In genomic region chr22:45868586-45869443, GRCh38 we compare ENCODE assay signal across 24 cellular contexts.
DNase-seq lines count a peak whose midpoint lies in the region; ATAC-seq, FAIRE-seq and TF ChIP-seq lines count a peak whose summit lies in the region.
"Had no signal": no experiment of that assay in that cellular context is flagged by ENCODE, and none has a peak within 500 bp of the region (broad histone marks: within the 10 kb centered on the region; RNA-seq: fewer than 3 reads in every experiment).

No MANE protein-coding gene starts in this region.

- H3K36me3 ChIP-seq in DND-41 (ENCODE audit: insufficient read depth, low read length) (no peaks in the 10 kb centered on the region), H1 (ENCODE audit: control insufficient read depth in 2 of 4, insufficient read depth in 4 of 4, low read length in 3 of 4) (no peaks in the 10 kb centered on the region), MG63 (no peaks in the 10 kb centered on the region; the same call in 1 of the 2 replicates)
- H3K36me3 ChIP-seq: left lung, neutrophil, thyroid gland had no signal

- H3K4ac ChIP-seq in H1 (replicated peaks; ENCODE audit: insufficient read length, low read depth, low read length): no peak overlapping the region

- H3K9me3 Mint-ChIP-seq in HFFc6 (peaks cover 15% of the 10 kb centered on the region), natural killer cell (peaks cover 0 to 5% of the 10 kb centered on the region in 2 donors)

- no peak for TF ChIP-seq EP300 in H1 (IDR thresholded peaks at IDR 0.05; ENCODE audit: borderline replicate concordance in 1 of 2, low read depth in 2 of 2, low read length in 2 of 2)

- H4K5ac ChIP-seq in H1 (ENCODE audit: insufficient read length, low read depth, low read length): no peak overlapping the region

- peaks cover 4% of the 10 kb centered on the region; the same call in 1 of the 2 replicates for H4K20me1 ChIP-seq in DND-41 (ENCODE audit: insufficient read depth, low read length)
- H4K20me1 ChIP-seq in H1 (replicated peaks in 1 of 2; ENCODE audit: control insufficient read depth in 1 of 2, insufficient read depth in 2 of 2, low read length in 2 of 2): peaks cover 10 to 15% of the 10 kb centered on the region in 2 experiments

- no peaks in the 10 kb centered on the region for H3K27me3 ChIP-seq in DND-41 (ENCODE audit: insufficient read depth, low read length, poor library complexity)
- peaks cover 25 to 62% (median 54%) of the 10 kb centered on the region in 4 experiments for H3K27me3 ChIP-seq in H1 (replicated peaks in 1 of 4; ENCODE audit: control insufficient read depth in 3 of 4, extremely low read depth in 1 of 4, insufficient read depth in 3 of 4, low read length in 3 of 4)
- no peaks in the 10 kb centered on the region for H3K27me3 ChIP-seq in MG63
- H3K27me3 ChIP-seq: thyroid gland had no signal

- in situ Hi-C loops in ACHN (cut with HindIII; ENCODE audit: low pct_ligation_motif_present, low pct_unique_long_range_greater_than_20kb, low sequenced_read_pairs): no loop called here

- H3K79me2 ChIP-seq in DND-41 (ENCODE audit: insufficient read depth, low read length): no peaks in the 10 kb centered on the region
- H3K79me2 ChIP-seq in H1 (ENCODE audit: control insufficient read depth in 1 of 2, insufficient read depth in 2 of 2, low read length in 2 of 2): no peaks in the 10 kb centered on the region

- H3K36me3 Mint-ChIP-seq in HFFc6 (ENCODE audit: low read depth) (peaks cover 9% of the 10 kb centered on the region), natural killer cell (no peaks in the 10 kb centered on the region)

- no peak overlapping the region for H2BK15ac ChIP-seq in H1 (ENCODE audit: low read length)

- peaks cover 13% of the 10 kb centered on the region; the same call in 1 of the 2 replicates for H3K23me2 ChIP-seq in H1 (ENCODE audit: low read depth, low read length)

- 0 out of 2 replicates have a peak overlapping the region, but pooled peaks have one; percentile 27 for H2BK12ac ChIP-seq in H1 (ENCODE audit: low read depth, low read length)

- H3K9me3 ChIP-seq in DND-41 (ENCODE audit: insufficient read depth, low read length, severe bottlenecking) (no peaks in the 10 kb centered on the region), H1 (ENCODE audit: insufficient read depth in 2 of 2, low read depth in 1 of 2, low read length in 1 of 2) (no peaks in the 10 kb centered on the region), MG63 (peaks cover 14% of the 10 kb centered on the region)
- H3K9me3 ChIP-seq: neutrophil, thyroid gland had no signal

- H3K79me1 ChIP-seq in H1 (ENCODE audit: low read depth, low read length): no peaks in the 10 kb centered on the region

- H3K27ac ChIP-seq in DND-41 (ENCODE audit: low read length): no peak overlapping the region
- no peak overlapping the region for H3K27ac ChIP-seq in H1 (ENCODE audit: low read depth, low read length)
- H3K27ac ChIP-seq: left lung, neutrophil, thyroid gland had no signal

- intact Hi-C loops in natural killer cell (cut with micrococcal nuclease): loop anchor here (10.0 kb wide), 1 partner anchor 294 kb away; no protein-coding TSS in a partner anchor

- H2AFZ ChIP-seq in DND-41 (ENCODE audit: low read depth, low read length): no peak overlapping the region
- no peak overlapping the region for H2AFZ ChIP-seq in H1 (ENCODE audit: low read length)

- no peak overlapping the region for H4K91ac ChIP-seq in H1 (replicated peaks; ENCODE audit: insufficient read length, low read length)

- H3K4me3 ChIP-seq in DND-41 (ENCODE audit: low read depth in 1 of 2, low read length in 2 of 2) (no peak overlapping the region), H1 (ENCODE audit: extremely low read depth in 1 of 4, insufficient read depth in 2 of 4, low read depth in 3 of 4, low read length in 4 of 4) (no peak overlapping the region), MG63 (no peak overlapping the region)
- H3K4me3 ChIP-seq: left lung, smooth muscle cell, thyroid gland had no signal

- POLR2A ChIA-PET in H1 (lab: Charles Lee; ENCODE audit: partially characterized antibody): no interaction called here

- no peak overlapping the region for H2BK120ac ChIP-seq in H1 (replicated peaks; ENCODE audit: low read depth, low read length)

- ATAC-seq in DND-41 (ENCODE audit: insufficient read depth, low read depth) (no peak), natural killer cell (no peak)
- ATAC-seq: left lung had no signal

- CTCF ChIA-PET in H1 (lab: Charles Lee; ENCODE audit: partially characterized antibody): interaction anchor here (0.7 to 7.9 kb wide), 6 partner anchors 8 to 294 kb away, joined by 3 to 78 read pairs (median 4); no protein-coding TSS in a partner anchor

- no peak for FAIRE-seq in H1 (lab: Jason Lieb, UNC)
- FAIRE-seq: bronchial epithelial cell, G401.6 had no signal

- peaks cover 48% of the 10 kb centered on the region for H3K27me3 Mint-ChIP-seq in HFFc6 (ENCODE audit: insufficient read depth)
- peaks cover 43 to 47% of the 10 kb centered on the region in 2 donors for H3K27me3 Mint-ChIP-seq in natural killer cell (ENCODE audit: low read depth in 2 of 2)

- H2BK20ac ChIP-seq in H1 (ENCODE audit: low read length): no peak overlapping the region

- H4K8ac ChIP-seq in H1 (ENCODE audit: extremely low read depth, insufficient read depth, low read length): peak overlapping the region; percentile 4; the same call in 1 of the 2 replicates

- H3K56ac ChIP-seq in H1 (replicated peaks; ENCODE audit: insufficient read length, low read depth, low read length): no peak overlapping the region

- no peak overlapping the region for H2BK5ac ChIP-seq in H1 (ENCODE audit: low read depth, low read length)

- TF ChIP-seq POLR2A in H1 (IDR thresholded peaks at IDR 0.05; ENCODE audit: control extremely low read depth in 1 of 2, low read depth in 2 of 2, low read length in 2 of 2): no peak

- peak; percentile 2 for DNase-seq in DND-41
- no peak for DNase-seq in HFFc6
- no peak for DNase-seq in H1 (ENCODE audit: low read depth in 1 of 2, low spot score in 2 of 2)
- DNase-seq in natural killer cell: peak; percentile 9
- DNase-seq in cerebellar cortex (ENCODE audit: low spot score): no peak
- no peak for DNase-seq in MG63
- DNase-seq in UCSD-AML1 (lab: John Stamatoyannopoulos, UW; ENCODE audit: unreplicated experiment): no peak
- no peak for DNase-seq in ACHN
- DNase-seq: activated CD4-positive, alpha-beta T cell treated with anti-CD3 and anti-CD28 coated beads, Interleukin-2, amount 10 ng/mL, durations not matched to agents 7 days and 5 days; activated CD8-positive, alpha-beta memory T cell treated with anti-CD3 and anti-CD28 coated beads, Interleukin-2, amount 50 U/mL, for 4 hours; activated naive CD4-positive, alpha-beta T cell; CD4-positive, CD25-positive, alpha-beta regulatory T cell; dermis blood vessel endothelial cell; NCI-H1092 treated with DMSO at 0.1 percent for 48 hours; NCI-H2029; SHP77 treated with DMSO at 0.1 percent for 48 hours; stimulated activated CD4-positive, alpha-beta T cell treated with anti-CD3 and anti-CD28 coated beads, Interleukin-2, amount 100 ng/mL, for 48 hours; stimulated activated naive CD4-positive, alpha-beta T cell treated with Interleukin-2 at 50 U/mL for 16 hours; thyroid gland had no signal

- no peak overlapping the region for H3K23ac ChIP-seq in H1 (ENCODE audit: insufficient read length)

- H2AK5ac ChIP-seq in H1 (ENCODE audit: low read depth, low read length): no peak overlapping the region

- no peak overlapping the region for H3K14ac ChIP-seq in H1 (ENCODE audit: insufficient read length)

- H3K4me1 ChIP-seq in DND-41 (ENCODE audit: insufficient read depth, low read length) (peaks cover 9% of the 10 kb centered on the region), H1 (replicated peaks in 1 of 4; ENCODE audit: control insufficient read depth in 3 of 4, insufficient read depth in 4 of 4, low read length in 3 of 4) (peaks cover 0 to 8% (median 1%) of the 10 kb centered on the region in 4 experiments; a peak in 5 of 7 replicates)

- H3K4me1 Mint-ChIP-seq in HFFc6 (ENCODE audit: low read depth) (peaks cover 19% of the 10 kb centered on the region), natural killer cell (peaks cover 6 to 18% of the 10 kb centered on the region in 2 donors)

- H3K9ac ChIP-seq in DND-41 (ENCODE audit: low read depth, low read length): no peak overlapping the region
- H3K9ac ChIP-seq in H1 (replicated peaks in 1 of 4; ENCODE audit: extremely low read depth in 1 of 4, low read depth in 3 of 4, low read length in 3 of 4): no peak overlapping the region

- H3K4me2 ChIP-seq in DND-41 (ENCODE audit: insufficient read depth, low read length) (no peak overlapping the region), H1 (ENCODE audit: insufficient read depth in 1 of 2, low read depth in 2 of 2, low read length in 2 of 2) (no peak overlapping the region; a peak in 1 of 4 replicates)
- H3K4me2 ChIP-seq: smooth muscle cell had no signal

- WGBS in H1 (ENCODE audit: extremely low coverage in 1 of 2, insufficient coverage in 1 of 2, insufficient read length in 1 of 2, insufficient replicate concordance in 2 of 2, low coverage in 1 of 2, low lambda C conversion rate in 2 of 2, missing lambda C conversion rate in 1 of 2), 2 experiments: 81% methylated on average over 21 of the region's 21 CpGs; no CpG with 5 or more reads in 1 of the 2 experiments

- H3K18ac ChIP-seq in H1 (ENCODE audit: extremely low read depth, low read length): no peak overlapping the region

- peak overlapping the region; percentile 25; the same call in 1 of the 2 replicates for H3K4me3 Mint-ChIP-seq in HFFc6
- H3K4me3 Mint-ChIP-seq in natural killer cell: no peak overlapping the region
- H3K4me3 Mint-ChIP-seq: activated CD4-positive, alpha-beta T cell treated with anti-CD3 and anti-CD28 coated beads, Interleukin-2, amount 10 ng/mL, durations not matched to agents 7 days and 5 days had no signal

- TF ChIP-seq CTCF in DND-41 (IDR thresholded peaks at IDR 0.05; ENCODE audit: borderline replicate concordance, extremely low read depth, low read length, poor library complexity, severe bottlenecking): no peak
- no peak for TF ChIP-seq CTCF in HFFc6 (IDR thresholded peaks at IDR 0.05)
- no peak for TF ChIP-seq CTCF in H1 (IDR thresholded peaks at IDR 0.05; ENCODE audit: control extremely low read depth in 1 of 3, insufficient read depth in 1 of 3, low read depth in 1 of 3, low read length in 3 of 3)
- no peak for TF ChIP-seq CTCF in natural killer cell (IDR thresholded peaks at IDR 0.05)

- TF ChIP-seq RAD21 in H1 (IDR thresholded peaks at IDR 0.05 in 1 of 2, conservative IDR thresholded peaks at IDR 0.05 in 1 of 2; ENCODE audit: low read depth in 2 of 2, low read length in 2 of 2): no peak

- H3K27ac Mint-ChIP-seq in HFFc6 (no peak overlapping the region), natural killer cell (no peak overlapping the region)
- H3K27ac Mint-ChIP-seq: activated CD4-positive, alpha-beta T cell treated with anti-CD3 and anti-CD28 coated beads, Interleukin-2, amount 10 ng/mL, durations not matched to agents 7 days and 5 days; CD4-positive, CD25-positive, alpha-beta regulatory T cell had no signal

TF ChIP-seq in H1, 55 proteins besides CTCF, POLR2A, EP300 and RAD21 (continues in another document):
- no peak for TF ChIP-seq SIRT6 (IDR thresholded peaks at IDR 0.05; ENCODE audit: low read length)
- TF ChIP-seq TEAD4 (IDR thresholded peaks at IDR 0.05; ENCODE audit: low read depth, low read length): no peak

Comparison
In these comparisons a context has a peak if more than half of its experiments do, and no peak if none do; other contexts are left out.
1. DNase-seq: peak in DND-41 (single experiment) and natural killer cell (single experiment); none in HFFc6 (single experiment), H1 (0 of 2), cerebellar cortex (single experiment), MG63 (single experiment), UCSD-AML1 (single experiment) and ACHN (single experiment).